In the genomic region with DNA sequence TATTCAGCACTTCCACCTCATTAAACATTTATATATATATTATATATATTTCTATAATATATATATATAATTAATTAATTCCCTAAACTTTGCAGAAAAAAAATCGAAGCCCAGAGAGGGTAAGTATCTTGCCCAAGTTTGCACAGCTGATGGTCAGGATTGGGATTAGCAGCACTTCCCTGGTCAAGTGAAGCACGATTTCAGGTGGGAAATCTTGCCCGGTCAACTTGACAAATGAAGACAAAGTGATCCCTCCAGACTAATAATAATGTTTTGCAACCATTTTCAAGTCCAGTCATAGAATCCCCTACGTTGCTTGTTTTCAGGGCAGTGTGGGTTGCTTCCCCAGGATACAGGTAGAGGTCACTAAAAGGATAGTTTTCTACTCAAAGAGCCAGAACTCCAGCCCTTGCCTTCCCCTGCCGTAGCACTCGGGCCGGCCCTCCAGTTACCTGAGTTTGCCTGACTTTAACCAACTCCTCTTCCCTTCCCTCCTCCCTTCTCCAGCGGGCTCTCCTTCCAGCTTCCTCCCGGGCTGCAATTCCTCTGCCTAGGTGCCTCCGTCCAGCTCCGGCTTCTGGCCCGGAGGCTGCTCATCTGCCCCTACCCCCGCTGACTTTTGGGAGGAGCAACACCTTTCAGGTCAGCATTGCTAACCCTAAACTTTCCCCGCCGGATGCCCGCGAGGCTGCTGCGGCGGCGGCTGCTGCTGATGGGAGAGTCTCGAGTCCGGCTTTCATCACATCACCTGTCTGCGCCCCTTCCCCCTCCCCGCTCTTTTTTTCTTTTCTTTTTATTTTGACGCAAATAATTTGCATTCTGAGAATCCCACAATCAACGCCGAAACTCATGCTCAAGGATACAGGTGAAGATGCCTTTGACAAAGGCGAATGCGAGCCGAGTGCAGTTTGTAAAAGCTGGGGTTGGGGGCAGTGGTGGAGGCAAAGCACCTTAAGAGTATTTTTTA, we compare ENCODE assay signal across 8 cellular contexts. TPM values are rescaled to one million over a fixed set of nuclear protein-coding genes. Genes with fewer than 3 reads are reported as not detected.
A peak's percentile ranks its signal among the peaks of the same experiment; 100 is the strongest.
DNase-seq lines count a peak whose midpoint lies in the region; ATAC-seq and TF ChIP-seq lines count a peak whose summit lies in the region.

No MANE protein-coding gene starts in this region.

- peaks cover 7% of the 10 kb centered on the region; the same call in 1 of the 2 replicates for H3K27me3 Mint-ChIP-seq in WTC11 (ENCODE audit: low read depth)

- peaks cover 14% of the 10 kb centered on the region for H3K4me1 ChIP-seq in hepatocyte (ENCODE audit: insufficient read depth)

- DNase-seq in WTC11 (ENCODE audit: low spot score) (peak; percentile 79), hepatocyte (ENCODE audit: low spot score) (peak; percentile 77), skeletal muscle cell (ENCODE audit: low read depth) (no peak), NCI-H2227 treated with DMSO at 0.1 percent for 48 hours (lab: John Stamatoyannopoulos, UW) (no peak), UCSD-AML1 (lab: John Stamatoyannopoulos, UW; ENCODE audit: unreplicated experiment) (no peak)

- H3K4me3 ChIP-seq in hepatocyte (peak overlapping the region; percentile 96), skeletal muscle cell (ENCODE audit: low read depth, low read length) (peak overlapping the region; percentile 36)

- no peaks in the 10 kb centered on the region for H3K9me3 ChIP-seq in hepatocyte (ENCODE audit: low read depth)

- peaks cover 2% of the 10 kb centered on the region; the same call in 1 of the 2 replicates for H3K9me3 Mint-ChIP-seq in WTC11

- ATAC-seq in GM19023 (IDR thresholded peaks at IDR 0.05; ENCODE audit: unreplicated experiment): peak; percentile 49
- peak; percentile 50 for ATAC-seq in HG03280 (IDR thresholded peaks at IDR 0.05; ENCODE audit: unreplicated experiment)
- peak; percentile 90 for ATAC-seq in WTC11

- peak overlapping the region; percentile 86 for H3K4me3 Mint-ChIP-seq in WTC11

- POLR2A ChIA-PET in WTC11 (lab: Charles Lee): interaction anchor here (1.0 to 1.9 kb wide), 2 partner anchors 108 to 370 kb away, joined by 4 to 7 read pairs; no protein-coding TSS in a partner anchor

- H3K4me1 Mint-ChIP-seq in WTC11: peaks cover 29% of the 10 kb centered on the region

- H3K27ac ChIP-seq in C4-2B: no peak overlapping the region
- H3K27ac ChIP-seq in hepatocyte: peak overlapping the region; percentile 86

- peaks cover 58% of the 10 kb centered on the region for H3K79me2 ChIP-seq in hepatocyte

- H3K36me3 Mint-ChIP-seq in WTC11: no peaks in the 10 kb centered on the region

- CTCF ChIA-PET in WTC11 (lab: Charles Lee): interaction anchor here (1.0 to 2.4 kb wide), 10 partner anchors 18 to 697 kb away, joined by 3 to 22 read pairs (median 4); no protein-coding TSS in a partner anchor

- H3K36me3 ChIP-seq in hepatocyte (replicated peaks; ENCODE audit: insufficient read depth, low read depth): no peaks in the 10 kb centered on the region

- no peaks in the 10 kb centered on the region for H3K27me3 ChIP-seq in hepatocyte

- peak overlapping the region; percentile 91 for H3K4me2 ChIP-seq in hepatocyte

- WGBS in hepatocyte (ENCODE audit: low lambda C conversion rate, missing lambda C conversion rate): 5% methylated on average over 30 of the region's 30 CpGs

- H3K9me2 ChIP-seq in hepatocyte (replicated peaks; ENCODE audit: insufficient read depth): no peaks in the 10 kb centered on the region

- H2AFZ ChIP-seq in hepatocyte: peak overlapping the region; percentile 91

- peaks cover 4% of the 10 kb centered on the region for H4K20me1 ChIP-seq in hepatocyte (ENCODE audit: insufficient read depth, poor library complexity, severe bottlenecking)

- TF ChIP-seq CTCF in C4-2B (conservative IDR thresholded peaks at IDR 0.05) (peak; percentile 31), WTC11 (IDR thresholded peaks at IDR 0.05) (no peak), hepatocyte (IDR thresholded peaks at IDR 0.05; ENCODE audit: poor library complexity) (peak; percentile 53)

- H3K27ac Mint-ChIP-seq in WTC11: peak overlapping the region; percentile 87

TF ChIP-seq in WTC11, 78 proteins besides CTCF, POLR2A, EP300 and RAD21 (continues in another document):
- TF ChIP-seq CREM (CRISPR knock-in tag; IDR thresholded peaks at IDR 0.05): no peak
- no peak for TF ChIP-seq ZNF423 (CRISPR knock-in tag; IDR thresholded peaks at IDR 0.05)
- no peak for TF ChIP-seq E2F1 (CRISPR knock-in tag; IDR thresholded peaks at IDR 0.05)
- TF ChIP-seq, protein P1, sequence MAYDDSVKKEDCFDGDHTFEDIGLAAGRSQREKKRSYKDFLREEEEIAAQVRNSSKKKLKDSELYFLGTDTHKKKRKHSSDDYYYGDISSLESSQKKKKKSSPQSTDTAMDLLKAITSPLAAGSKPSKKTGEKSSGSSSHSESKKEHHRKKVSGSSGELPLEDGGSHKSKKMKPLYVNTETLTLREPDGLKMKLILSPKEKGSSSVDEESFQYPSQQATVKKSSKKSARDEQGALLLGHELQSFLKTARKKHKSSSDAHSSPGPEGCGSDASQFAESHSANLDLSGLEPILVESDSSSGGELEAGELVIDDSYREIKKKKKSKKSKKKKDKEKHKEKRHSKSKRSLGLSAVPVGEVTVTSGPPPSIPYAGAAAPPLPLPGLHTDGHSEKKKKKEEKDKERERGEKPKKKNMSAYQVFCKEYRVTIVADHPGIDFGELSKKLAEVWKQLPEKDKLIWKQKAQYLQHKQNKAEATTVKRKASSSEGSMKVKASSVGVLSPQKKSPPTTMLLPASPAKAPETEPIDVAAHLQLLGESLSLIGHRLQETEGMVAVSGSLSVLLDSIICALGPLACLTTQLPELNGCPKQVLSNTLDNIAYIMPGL (CRISPR knock-in tag; IDR thresholded peaks at IDR 0.05): peak; percentile 48; the same call in 1 of the 2 replicates
- TF ChIP-seq ZNF263 (CRISPR knock-in tag; IDR thresholded peaks at IDR 0.05; ENCODE audit: low read depth): peak; percentile 65; the same call in 1 of the 2 replicates
- TF ChIP-seq ZBTB21 (CRISPR knock-in tag; IDR thresholded peaks at IDR 0.05; ENCODE audit: borderline replicate concordance): no peak
- TF ChIP-seq ZNF281 (CRISPR knock-in tag; IDR thresholded peaks at IDR 0.05): peak; percentile 68; the same call in 1 of the 2 replicates
- TF ChIP-seq FOXK1 (CRISPR knock-in tag; IDR thresholded peaks at IDR 0.05): no peak
- TF ChIP-seq OVOL2 (CRISPR knock-in tag; IDR thresholded peaks at IDR 0.05; ENCODE audit: borderline replicate concordance): no peak
- TF ChIP-seq, protein P2, sequence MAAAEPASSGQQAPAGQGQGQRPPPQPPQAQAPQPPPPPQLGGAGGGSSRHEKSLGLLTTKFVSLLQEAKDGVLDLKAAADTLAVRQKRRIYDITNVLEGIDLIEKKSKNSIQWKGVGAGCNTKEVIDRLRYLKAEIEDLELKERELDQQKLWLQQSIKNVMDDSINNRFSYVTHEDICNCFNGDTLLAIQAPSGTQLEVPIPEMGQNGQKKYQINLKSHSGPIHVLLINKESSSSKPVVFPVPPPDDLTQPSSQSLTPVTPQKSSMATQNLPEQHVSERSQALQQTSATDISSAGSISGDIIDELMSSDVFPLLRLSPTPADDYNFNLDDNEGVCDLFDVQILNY (CRISPR knock-in tag; IDR thresholded peaks at IDR 0.05): no peak

RNA-seq across cellular contexts. Expression of gene PRLR, which starts 0.9 kb away (rescaled TPM):
- total RNA-seq in WTC11 (2021): 1.9 to 3.2 TPM (median 1.9 TPM) in 3 replicates
- 95.8 and 99.8 TPM in 2 replicates for total RNA-seq in hepatocyte
- polyA plus RNA-seq in hepatocyte: 21.8 and 24.7 TPM in 2 replicates

Comparison
In these comparisons a context has a peak if more than half of its experiments do, and no peak if none do; other contexts are left out.
1. DNase-seq: peak in WTC11 (single experiment) and hepatocyte (single experiment); none in skeletal muscle cell (single experiment), NCI-H2227 treated with DMSO at 0.1 percent for 48 hours (single experiment) and UCSD-AML1 (single experiment).
2. RNA of gene PRLR, which starts 0.9 kb away (total RNA-seq): 95.8 to 99.8 TPM in hepatocyte; 1.9 to 3.2 TPM in WTC11; every median in the first group is over 10 times any median in the second.
3. Peak in every context shown above with its lines, with median percentiles within 50 percentile points of each other: ATAC-seq.